ENCODE assay signal across 8 cellular contexts in the genomic region with DNA sequence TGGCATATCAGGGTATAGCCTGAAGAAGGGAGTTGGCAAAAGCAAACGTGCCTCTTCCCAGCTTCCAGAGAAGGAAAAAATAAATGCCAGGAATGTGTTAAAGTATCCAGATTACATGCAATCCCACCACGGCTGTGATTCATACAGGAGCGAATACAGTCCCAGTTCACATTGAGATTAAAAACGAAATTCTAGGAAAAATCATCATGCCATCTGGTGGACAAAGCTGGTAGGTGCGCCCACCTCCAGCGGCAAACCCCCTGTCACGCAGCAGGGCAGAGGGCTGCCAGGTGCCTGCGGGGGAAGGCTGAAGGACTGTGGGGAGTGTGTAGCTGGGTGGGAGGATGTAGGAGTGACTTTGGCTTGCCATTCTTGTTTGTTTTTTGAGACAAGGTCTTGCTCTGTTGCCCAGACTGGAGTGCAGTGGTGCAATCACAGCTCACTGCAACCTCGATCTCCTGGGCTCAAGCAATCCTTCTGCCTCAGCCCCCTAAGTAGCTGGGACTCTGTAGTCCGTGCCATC. TPM values are rescaled to one million over a fixed set of nuclear protein-coding genes. Genes with fewer than 3 reads are reported as not detected.
A peak's percentile ranks its signal among the peaks of the same experiment; 100 is the strongest.
DNase-seq lines count a peak whose midpoint lies in the region; ATAC-seq, FAIRE-seq and TF ChIP-seq lines count a peak whose summit lies in the region.

No MANE protein-coding gene starts in this region.

- intact Hi-C loops in Calu3 (cut with micrococcal nuclease; ENCODE audit: unreplicated experiment): loop anchor here (2.0 kb wide), 1 partner anchor 30 kb away; a partner anchor contains a TSS
- intact Hi-C loops in PC-3 (cut with micrococcal nuclease): loop anchor here (1.0 kb wide), 2 partner anchors 18 to 29 kb away; no protein-coding TSS in a partner anchor
- intact Hi-C loops in pancreas (cut with DNase I): no loop called here
- intact Hi-C loops in vagina (cut with DNase I): no loop called here

- H2AFZ ChIP-seq in PC-3 (ENCODE audit: low read length): peak overlapping the region; percentile 38; the same call in 1 of the 2 replicates

- CTCF ChIA-PET in Calu3 (lab: Charles Lee) (interaction anchor here (0.6 to 2.2 kb wide), 10 partner anchors 14 to 456 kb away, joined by 3 to 43 read pairs (median 3); a partner anchor contains a TSS), PC-3 (lab: Charles Lee) (interaction anchor here (0.6 to 1.8 kb wide), 4 partner anchors 10 to 686 kb away, joined by 3 to 18 read pairs (median 11); a partner anchor contains a TSS)

- BruUV-seq in Calu3 (replicated peaks; lab: Mats Ljungman, UMichigan) (no TSS peak), PC-3 (replicated peaks; lab: Mats Ljungman, UMichigan) (no TSS peak)

- 3 to 4% methylated on average over 10 of the region's 10 CpGs for WGBS in pancreas, 2 donors

- ATAC-seq in PC-3: peak; percentile 90
- ATAC-seq in foreskin keratinocyte: peak; percentile 64
- ATAC-seq in pancreas: peak; percentile 75 to 95 (median 90)
- ATAC-seq in HG03159 (IDR thresholded peaks at IDR 0.05; ENCODE audit: unreplicated experiment): no peak

- H3K27me3 Mint-ChIP-seq in Calu3 (ENCODE audit: unreplicated experiment): peaks cover 22% of the 10 kb centered on the region

- no peaks in the 10 kb centered on the region for H4K20me1 ChIP-seq in PC-3 (ENCODE audit: low read length)

- no peak overlapping the region for H3K9ac ChIP-seq in PC-3 (ENCODE audit: low read length)

- H3K36me3 ChIP-seq in PC-3 (ENCODE audit: low read depth, low read length) (no peaks in the 10 kb centered on the region), pancreas (no peaks in the 10 kb centered on the region), vagina (no peaks in the 10 kb centered on the region)

- H3K9me3 Mint-ChIP-seq in Calu3 (ENCODE audit: low read depth, unreplicated experiment): no peaks in the 10 kb centered on the region

- H3K9me3 ChIP-seq in PC-3 (ENCODE audit: low read length) (no peaks in the 10 kb centered on the region), pancreas (no peaks in the 10 kb centered on the region), vagina (no peaks in the 10 kb centered on the region)

- no peak overlapping the region for H3K4me3 ChIP-seq in PC-3 (ENCODE audit: low read length)
- H3K4me3 ChIP-seq in pancreas: no peak overlapping the region
- H3K4me3 ChIP-seq in vagina: no peak overlapping the region

- H3K9me2 ChIP-seq in PC-3 (replicated peaks; ENCODE audit: low read length): no peaks in the 10 kb centered on the region

- no peaks in the 10 kb centered on the region for H3F3A ChIP-seq in PC-3 (ENCODE audit: low read length, unreplicated experiment)

- H3K4me3 Mint-ChIP-seq in Calu3 (ENCODE audit: low read depth, unreplicated experiment): no peak overlapping the region

- H3K27me3 ChIP-seq in PC-3 (ENCODE audit: low read length) (no peaks in the 10 kb centered on the region), foreskin keratinocyte (no peaks in the 10 kb centered on the region), pancreas (no peaks in the 10 kb centered on the region), vagina (no peaks in the 10 kb centered on the region)

- H3K4me1 ChIP-seq in PC-3 (ENCODE audit: insufficient read depth, low read length) (no peaks in the 10 kb centered on the region), foreskin keratinocyte (peaks cover 5% of the 10 kb centered on the region), pancreas (peaks cover 0 to 7% (median 0%) of the 10 kb centered on the region in 3 donors), vagina (peaks cover 19% of the 10 kb centered on the region)

- TF ChIP-seq POLR2A in vagina (IDR thresholded peaks at IDR 0.05): no peak

- no peaks in the 10 kb centered on the region for H3K79me2 ChIP-seq in PC-3 (ENCODE audit: low read length)

- H3K27ac ChIP-seq in PC-3 (ENCODE audit: low read length) (no peak overlapping the region), foreskin keratinocyte (no peak overlapping the region), pancreas (no peak overlapping the region), vagina (peak overlapping the region; percentile 53)

- peak; percentile 83 for TF ChIP-seq CTCF in Calu3 (IDR thresholded peaks at IDR 0.05; ENCODE audit: unreplicated experiment)
- peak; percentile 70 for TF ChIP-seq CTCF in PC-3 (conservative IDR thresholded peaks at IDR 0.05; ENCODE audit: low read depth, low read length)
- peak; percentile 78 for TF ChIP-seq CTCF in foreskin keratinocyte (conservative IDR thresholded peaks at IDR 0.05)
- peak; percentile 60 to 91 (median 82) for TF ChIP-seq CTCF in pancreas (IDR thresholded peaks at IDR 0.05)
- TF ChIP-seq CTCF in vagina (IDR thresholded peaks at IDR 0.05): peak; percentile 82 to 98 (median 92)

- H3K36me3 Mint-ChIP-seq in Calu3 (ENCODE audit: insufficient read depth, unreplicated experiment): peaks cover 1% of the 10 kb centered on the region

- no peak for FAIRE-seq in pancreas (lab: Jason Lieb, UNC)

- POLR2A ChIA-PET in PC-3 (lab: Charles Lee; ENCODE audit: unreplicated experiment): interaction anchor here (0.6 to 0.7 kb wide), 2 partner anchors 30 to 63 kb away, joined by 3 to 5 read pairs; a partner anchor contains a TSS

- H3K4me2 ChIP-seq in PC-3 (ENCODE audit: low read length): peak overlapping the region; percentile 47

- DNase-seq in Calu3 (peak; percentile 77), HS-27A (ENCODE audit: low read depth) (peak; percentile 74), PC-3 (peak; percentile 65), foreskin keratinocyte (peak in 1 of 2 donors; percentile 43), pancreas (peak in 3 of 6 donors; percentile 46 to 79 (median 75)), vagina (ENCODE audit: extremely low spot score in 2 of 2) (no peak)
- peak; percentile 23 to 42 for DNase-seq in activated T-helper 1 cell treated with anti-CD3 and anti-CD28 coated beads, Interleukin-2, amount 50 U/mL, for 16 hours (ENCODE audit: low read depth in 1 of 2, low spot score in 1 of 2)

- no peak overlapping the region for H3K27ac Mint-ChIP-seq in Calu3 (ENCODE audit: unreplicated experiment)

- H3K4me1 Mint-ChIP-seq in Calu3 (ENCODE audit: low read depth, unreplicated experiment): peaks cover 9% of the 10 kb centered on the region

RNA-seq across cellular contexts. Expression of a gene that starts 6.4 kb away (rescaled TPM):
- total RNA-seq in Calu3 (2022) (74.9 and 76.9 TPM in 2 replicates), PC-3 (2014; rRNA removed) (34.9 and 50.3 TPM in 2 replicates), foreskin keratinocyte (39.8 TPM in 2 replicates), pancreas (10 to 100 TPM; 14.3 to 23.0 (median 18.6) TPM), vagina (31.2 TPM)
- polyA plus RNA-seq in foreskin keratinocyte (26.4 and 27.7 TPM in 2 replicates), pancreas (10 to 100 TPM; 14.2 to 39.8 TPM)

RNA-seq across cellular contexts. Expression of a gene that starts 16.1 kb away (rescaled TPM):
- total RNA-seq in Calu3 (2022): 0.44 and 0.52 TPM in 2 replicates
- total RNA-seq in PC-3 (2014; rRNA removed): 0.12 TPM in 1 of 2 replicates, not detected in the other
- 0.24 TPM in 1 of 2 replicates, not detected in the other for total RNA-seq in foreskin keratinocyte
- polyA plus RNA-seq in foreskin keratinocyte: 0.08 TPM in 1 of 2 replicates, not detected in the other
- under 1 TPM in 1 of 6 donors, not detected in 5; 0.08 TPM for total RNA-seq in pancreas
- polyA plus RNA-seq in pancreas: under 1 TPM in 1 of 2 donors, not detected in 1; 0.08 TPM
- total RNA-seq in vagina: not detected

RNA-seq across cellular contexts. Expression of a gene that starts 16.8 kb away (rescaled TPM):
- total RNA-seq in Calu3 (2022): 70.8 and 76.0 TPM in 2 replicates
- 18.3 and 18.9 TPM in 2 replicates for total RNA-seq in PC-3 (2014; rRNA removed)
- total RNA-seq in foreskin keratinocyte: 7.4 and 8.4 TPM in 2 replicates
- 8.0 and 9.8 TPM in 2 replicates for polyA plus RNA-seq in foreskin keratinocyte
- 10 to 100 TPM; 27.0 to 74.7 (median 37.7) TPM for total RNA-seq in pancreas
- 100 to 1,000 TPM; 147 to 293 TPM for polyA plus RNA-seq in pancreas
- 29.0 TPM for total RNA-seq in vagina

RNA-seq across cellular contexts. Expression of a gene that starts 30.0 kb away (rescaled TPM):
- total RNA-seq in Calu3 (2022) (12.9 and 15.0 TPM in 2 replicates), PC-3 (2014; rRNA removed) (9.3 and 13.6 TPM in 2 replicates), foreskin keratinocyte (5.4 and 7.8 TPM in 2 replicates), pancreas (10 to 100 TPM; 18.7 to 38.2 (median 28.0) TPM), vagina (20.6 TPM)
- polyA plus RNA-seq in foreskin keratinocyte (8.1 and 10.6 TPM in 2 replicates), pancreas (10 to 100 TPM; 25.1 to 42.5 TPM)

Comparison
In these comparisons a context has a peak if more than half of its experiments do, and no peak if none do; other contexts are left out.
1. DNase-seq: peak in Calu3 (single experiment), HS-27A (single experiment), PC-3 (single experiment) and activated T-helper 1 cell treated with anti-CD3 and anti-CD28 coated beads, Interleukin-2, amount 50 U/mL, for 16 hours (2 of 2); none in vagina (0 of 2).
2. intact Hi-C loops: an anchor here in Calu3 (2.0 kb wide) and PC-3 (1.0 kb wide); none called in pancreas and vagina.
3. Peak in every context shown above with its lines, with median percentiles within 50 percentile points of each other: CTCF ChIP-seq.